9 cellular contexts compared by ENCODE assay signal in the genomic region with DNA sequence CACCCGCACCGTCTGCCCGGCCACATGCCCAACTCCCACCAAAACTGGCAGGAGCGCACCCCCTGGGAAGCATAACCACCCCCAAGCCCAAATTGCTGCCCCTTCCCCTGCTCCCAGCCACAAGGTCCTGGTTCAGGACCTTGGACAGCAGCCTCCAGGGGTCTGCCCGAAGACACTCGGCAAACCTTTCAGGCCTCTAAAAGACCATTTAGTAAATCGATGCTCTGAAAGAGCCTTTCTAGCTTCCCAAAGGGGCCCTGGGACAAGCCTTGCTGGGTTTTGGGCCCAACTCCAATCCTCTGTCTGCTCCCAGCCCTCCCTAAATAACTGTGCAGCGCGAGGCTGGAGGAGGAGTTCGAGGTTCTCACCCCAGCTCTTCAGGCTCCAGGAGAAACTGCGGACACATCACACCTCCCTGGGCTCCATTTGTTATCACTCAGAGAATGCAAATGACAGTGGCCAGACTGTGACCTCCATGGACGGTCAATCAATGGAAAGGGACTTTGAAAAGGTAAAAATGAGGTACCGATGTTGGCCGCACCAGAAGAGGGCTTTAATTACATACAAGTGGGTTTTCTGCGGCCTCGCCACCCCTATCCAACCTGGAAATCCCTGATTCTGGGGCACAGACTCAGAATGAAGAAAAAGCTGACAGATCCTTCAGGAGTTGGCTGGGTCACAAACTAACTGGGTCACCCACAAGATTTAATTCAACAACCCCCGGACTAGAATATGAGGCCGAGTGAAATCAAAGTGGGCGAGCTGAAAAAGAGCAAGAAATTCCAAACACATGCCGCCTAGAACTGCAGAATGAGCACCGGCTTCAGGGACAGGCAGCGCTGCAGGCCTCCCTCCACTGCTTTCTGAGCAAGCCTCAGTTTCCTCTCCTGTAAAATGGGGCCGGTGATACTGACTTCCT. TPM values are rescaled to one million over a fixed set of nuclear protein-coding genes. Genes with fewer than 3 reads are reported as not detected.
DNase-seq lines count a peak whose midpoint lies in the region; ATAC-seq and TF ChIP-seq lines count a peak whose summit lies in the region.
"Had no signal": no experiment of that assay in that cellular context is flagged by ENCODE, and none has a peak within 500 bp of the region (broad histone marks: within the 10 kb centered on the region; RNA-seq: fewer than 3 reads in every experiment).

No MANE protein-coding gene starts in this region.

- H3K4me1 ChIP-seq in prostate gland (replicated peaks), result no peaks in the 10 kb centered on the region

- in situ Hi-C loops in G401 (cut with HindIII; ENCODE audit: low sequenced_read_pairs), result no loop called here

- no peak for TF ChIP-seq CTCF in prostate gland (IDR thresholded peaks at IDR 0.05)

- no peak for ATAC-seq in HG02852 (IDR thresholded peaks at IDR 0.05; ENCODE audit: unreplicated experiment)
- ATAC-seq: mucosa of descending colon had no signal

- H3K27ac ChIP-seq in prostate gland, result no peak overlapping the region

- H3K27me3 ChIP-seq in prostate gland (replicated peaks; ENCODE audit: insufficient read depth), result peaks cover 3% of the 10 kb centered on the region

- no peaks in the 10 kb centered on the region for H3K9me3 ChIP-seq in prostate gland
- H3K9me3 ChIP-seq: mucosa of descending colon had no signal

- no peak for TF ChIP-seq POLR2A in prostate gland (IDR thresholded peaks at IDR 0.05)

- no peak overlapping the region for H3K4me3 ChIP-seq in prostate gland
- H3K4me3 ChIP-seq: mucosa of descending colon had no signal

- intact Hi-C loops in prostate gland (cut with DNase I), result no loop called here

- DNase-seq in EH (ENCODE audit: low read depth) (peak; percentile 39), HuH-7 (ENCODE audit: low spot score) (peak; percentile 60), amniotic epithelial cell (ENCODE audit: low read depth) (peak; percentile 14), middle frontal gyrus (ENCODE audit: extremely low spot score, low spot score) (peak; percentile 17), G401 (ENCODE audit: low spot score) (no peak), NCI-H82 (lab: John Stamatoyannopoulos, UW) (no peak), prostate gland (ENCODE audit: low spot score) (no peak)

- 71% methylated on average over 21 of the region's 23 CpGs for WGBS in prostate gland

- no peaks in the 10 kb centered on the region for H3K36me3 ChIP-seq in prostate gland

RNA-seq across cellular contexts. Expression of a gene that starts 30.2 kb away (rescaled TPM):
- total RNA-seq in G401 (2014; rRNA removed; shearing (Covaris generic)), result 4.9 and 6.5 TPM in 2 replicates
- total RNA-seq in prostate gland, result 1 to 10 TPM in 1 of 2 donors, not detected in 1; 4.4 TPM

Comparison
In these comparisons a context has a peak if more than half of its experiments do, and no peak if none do; other contexts are left out.
1. DNase-seq: peak in EH (single experiment), HuH-7 (single experiment), amniotic epithelial cell (single experiment) and middle frontal gyrus (single experiment); none in G401 (single experiment), NCI-H82 (single experiment) and prostate gland (single experiment).